In the genomic region with DNA sequence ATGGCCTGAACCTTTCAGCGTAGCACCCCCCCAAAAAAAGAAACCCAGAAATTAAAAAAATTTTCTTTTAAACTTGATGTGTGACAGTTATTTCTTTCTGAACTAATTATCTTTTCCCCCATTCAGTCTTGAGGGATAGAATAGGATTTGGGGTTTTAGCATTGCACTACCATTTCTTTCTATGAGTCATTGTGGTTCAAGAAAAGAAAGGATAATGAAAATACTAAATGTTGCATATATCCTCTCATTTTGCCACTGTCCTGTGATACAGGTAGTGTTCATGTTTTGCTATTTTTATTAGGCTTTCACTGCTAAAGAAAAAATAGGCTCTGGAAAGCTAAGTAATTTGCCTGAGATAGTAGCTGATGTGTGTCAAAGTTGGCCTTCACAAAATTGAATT, we compare ENCODE assay signal across 22 cellular contexts. TPM values are rescaled to one million over a fixed set of nuclear protein-coding genes. Genes with fewer than 3 reads are reported as not detected.
DNase-seq lines count a peak whose midpoint lies in the region; ATAC-seq and TF ChIP-seq lines count a peak whose summit lies in the region.
"Had no signal": no experiment of that assay in that cellular context is flagged by ENCODE, and none has a peak within 500 bp of the region (broad histone marks: within the 10 kb centered on the region; RNA-seq: fewer than 3 reads in every experiment).

No MANE protein-coding gene starts in this region.

- no peaks in the 10 kb centered on the region for H3K9me3 Mint-ChIP-seq in activated T-helper 17 cell treated with anti-CD3 and anti-CD28 coated beads, Interleukin-2, amount 50 U/mL, for 72 hours
- no peaks in the 10 kb centered on the region for H3K9me3 Mint-ChIP-seq in progenitor cell of endocrine pancreas (ENCODE audit: low read depth)
- H3K9me3 Mint-ChIP-seq: activated CD4-positive, alpha-beta memory T cell treated with anti-CD3 and anti-CD28 coated beads for 36 hours; activated naive CD8-positive, alpha-beta T cell treated with anti-CD3 and anti-CD28 coated beads for 36 hours; CD4-positive, alpha-beta T cell; IgD-negative memory B cell; memory B cell had no signal

- H3K27me3 Mint-ChIP-seq in activated T-helper 17 cell treated with anti-CD3 and anti-CD28 coated beads, Interleukin-2, amount 50 U/mL, for 72 hours = no peaks in the 10 kb centered on the region
- H3K27me3 Mint-ChIP-seq in progenitor cell of endocrine pancreas = no peaks in the 10 kb centered on the region
- H3K27me3 Mint-ChIP-seq: activated CD4-positive, alpha-beta memory T cell treated with anti-CD3 and anti-CD28 coated beads for 36 hours; activated naive CD8-positive, alpha-beta T cell treated with anti-CD3 and anti-CD28 coated beads for 36 hours; CD4-positive, alpha-beta T cell; IgD-negative memory B cell; memory B cell had no signal

- peak; percentile 66 for ATAC-seq in GM18868 (IDR thresholded peaks at IDR 0.05; ENCODE audit: unreplicated experiment)
- peak; percentile 56 for ATAC-seq in activated T-helper 17 cell treated with anti-CD3 and anti-CD28 coated beads, Interleukin-2, amount 50 U/mL, for 72 hours (replicated peaks)
- ATAC-seq in HG03135 (IDR thresholded peaks at IDR 0.05; ENCODE audit: unreplicated experiment) = no peak
- no peak for ATAC-seq in GM21737 (IDR thresholded peaks at IDR 0.05; ENCODE audit: unreplicated experiment)
- ATAC-seq: heart right ventricle, left colon had no signal

- no peaks in the 10 kb centered on the region for H3K36me3 Mint-ChIP-seq in activated T-helper 17 cell treated with anti-CD3 and anti-CD28 coated beads, Interleukin-2, amount 50 U/mL, for 72 hours (ENCODE audit: low read depth)
- no peaks in the 10 kb centered on the region for H3K36me3 Mint-ChIP-seq in progenitor cell of endocrine pancreas (ENCODE audit: insufficient read depth)
- H3K36me3 Mint-ChIP-seq: activated CD4-positive, alpha-beta memory T cell treated with anti-CD3 and anti-CD28 coated beads for 36 hours; activated naive CD8-positive, alpha-beta T cell treated with anti-CD3 and anti-CD28 coated beads for 36 hours; memory B cell had no signal

- H3K4me3 Mint-ChIP-seq in activated T-helper 17 cell treated with anti-CD3 and anti-CD28 coated beads, Interleukin-2, amount 50 U/mL, for 72 hours = no peak overlapping the region
- H3K4me3 Mint-ChIP-seq in progenitor cell of endocrine pancreas (ENCODE audit: low read depth) = no peak overlapping the region
- H3K4me3 Mint-ChIP-seq: activated CD4-positive, alpha-beta memory T cell treated with anti-CD3 and anti-CD28 coated beads for 36 hours; activated naive CD8-positive, alpha-beta T cell treated with anti-CD3 and anti-CD28 coated beads for 36 hours; CD4-positive, alpha-beta T cell; IgD-negative memory B cell; memory B cell; neural progenitor cell had no signal

- H3K4me1 Mint-ChIP-seq in activated T-helper 17 cell treated with anti-CD3 and anti-CD28 coated beads, Interleukin-2, amount 50 U/mL, for 72 hours = no peaks in the 10 kb centered on the region
- H3K4me1 Mint-ChIP-seq in progenitor cell of endocrine pancreas (ENCODE audit: low read depth) = peaks cover 4% of the 10 kb centered on the region

- no peak for TF ChIP-seq CTCF in progenitor cell of endocrine pancreas (IDR thresholded peaks at IDR 0.05; ENCODE audit: unreplicated experiment)

- no peak overlapping the region for H3K27ac Mint-ChIP-seq in activated T-helper 17 cell treated with anti-CD3 and anti-CD28 coated beads, Interleukin-2, amount 50 U/mL, for 72 hours
- H3K27ac Mint-ChIP-seq in progenitor cell of endocrine pancreas = peak overlapping the region; percentile 41
- H3K27ac Mint-ChIP-seq: activated CD4-positive, alpha-beta memory T cell treated with anti-CD3 and anti-CD28 coated beads for 36 hours; activated naive CD8-positive, alpha-beta T cell treated with anti-CD3 and anti-CD28 coated beads for 36 hours; CD4-positive, alpha-beta T cell; IgD-negative memory B cell; memory B cell; neural progenitor cell had no signal

- DNase-seq in M059J (ENCODE audit: low read depth) = peak; percentile 29
- DNase-seq in progenitor cell of endocrine pancreas (ENCODE audit: low spot score, unreplicated experiment) = no peak
- DNase-seq in NCI-H446 (lab: John Stamatoyannopoulos, UW) = no peak
- DNase-seq: activated CD4-positive, alpha-beta memory T cell treated with anti-CD3 and anti-CD28 coated beads for 36 hours; activated CD4-positive, CD25-positive, alpha-beta regulatory T cell; activated effector memory CD4-positive, alpha-beta T cell treated with Interleukin-2 at 50 U/mL for 16 hours; activated naive CD8-positive, alpha-beta T cell treated with anti-CD3 and anti-CD28 coated beads for 36 hours; CD4-positive, alpha-beta T cell; foreskin fibroblast; heart right ventricle; left colon; MG63; NCI-H187; posterior cingulate gyrus; Right ventricle myocardium superior had no signal

RNA-seq across cellular contexts. Expression of gene DCK, which starts 39.4 kb away (rescaled TPM):
- 41.1 and 42.3 TPM in 2 replicates for total RNA-seq in M059J (2014; rRNA removed; shearing (Covaris generic))
- total RNA-seq in activated T-helper 17 cell treated with anti-CD3 and anti-CD28 coated beads, Interleukin-2, amount 50 U/mL, for 72 hours = 10 to 100 TPM; 31.4 to 35.8 TPM
- total RNA-seq in progenitor cell of endocrine pancreas = 15.3 and 19.6 TPM in 2 replicates

RNA-seq across cellular contexts. Expression of gene MOB1B, which starts 51.9 kb away (rescaled TPM):
- 3.5 and 7.4 TPM in 2 replicates for total RNA-seq in M059J (2014; rRNA removed; shearing (Covaris generic))
- 10 to 100 TPM; 16.6 to 21.2 TPM for total RNA-seq in activated T-helper 17 cell treated with anti-CD3 and anti-CD28 coated beads, Interleukin-2, amount 50 U/mL, for 72 hours
- 46.5 and 47.4 TPM in 2 replicates for total RNA-seq in progenitor cell of endocrine pancreas

Comparison
In these comparisons a context has a peak if more than half of its experiments do, and no peak if none do; other contexts are left out.
1. ATAC-seq: peak in GM18868 (single experiment) and activated T-helper 17 cell treated with anti-CD3 and anti-CD28 coated beads, Interleukin-2, amount 50 U/mL, for 72 hours (single experiment); none in HG03135 (single experiment) and GM21737 (single experiment).